In the genomic region with DNA sequence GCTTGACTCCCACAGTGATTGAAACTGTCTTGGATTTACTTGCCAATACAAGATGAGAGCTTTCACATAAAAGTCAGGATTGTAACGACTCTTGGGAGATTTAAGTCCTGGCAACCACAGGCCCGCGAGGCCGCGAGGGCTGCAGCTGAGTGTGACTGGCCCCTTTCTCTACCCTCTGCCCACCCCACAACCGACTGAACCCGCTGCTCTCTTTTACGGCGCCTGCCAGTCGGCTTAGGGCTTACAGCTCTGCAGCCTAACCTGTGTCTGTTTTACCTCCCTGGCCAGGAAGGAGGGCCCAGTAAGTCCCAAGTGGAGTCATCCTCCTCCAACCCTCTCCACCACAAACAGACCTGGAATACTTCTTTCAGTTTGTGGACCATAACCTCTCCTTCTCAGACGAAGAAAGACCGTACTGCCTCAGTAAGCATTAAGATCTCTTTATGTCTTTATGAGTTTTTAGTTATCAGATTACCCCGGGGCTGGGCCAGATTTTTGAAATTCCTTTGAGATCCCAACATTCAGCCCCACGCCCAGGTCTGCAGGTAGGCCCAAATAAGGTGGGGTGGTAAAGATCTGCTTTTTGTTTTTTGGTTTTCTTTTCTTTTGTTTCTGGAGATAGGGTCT, we compare ENCODE assay signal across 10 cellular contexts. TPM values are rescaled to one million over a fixed set of nuclear protein-coding genes. Genes with fewer than 3 reads are reported as not detected.
A peak's percentile ranks its signal among the peaks of the same experiment; 100 is the strongest.
DNase-seq lines count a peak whose midpoint lies in the region; ATAC-seq and TF ChIP-seq lines count a peak whose summit lies in the region.
"Had no signal": no experiment of that assay in that cellular context is flagged by ENCODE, and none has a peak within 500 bp of the region (broad histone marks: within the 10 kb centered on the region; RNA-seq: fewer than 3 reads in every experiment).

No MANE protein-coding gene starts in this region.

- peak overlapping the region in 36 of 59 donors; percentile 3 to 78 (median 52) for H3K27ac ChIP-seq in dorsolateral prefrontal cortex
- peak overlapping the region; percentile 23 for H3K27ac ChIP-seq in neural cell (ENCODE audit: low read length)

- peak overlapping the region; percentile 4 for H3K9ac ChIP-seq in neural cell (ENCODE audit: low read length)

- peaks cover 52% of the 10 kb centered on the region for H3K27me3 ChIP-seq in BE2C
- peaks cover 0 to 15% (median 0%) of the 10 kb centered on the region in 45 donors for H3K27me3 ChIP-seq in dorsolateral prefrontal cortex
- no peaks in the 10 kb centered on the region for H3K27me3 ChIP-seq in neural cell (ENCODE audit: insufficient read depth, low read depth, low read length)

- no peaks in the 10 kb centered on the region for H3K79me2 ChIP-seq in neural cell (replicated peaks; ENCODE audit: insufficient read depth, low read length)

- no peak overlapping the region for H3K4me2 ChIP-seq in neural cell (ENCODE audit: low read length)

- H4K20me1 ChIP-seq in neural cell (ENCODE audit: insufficient read depth): no peaks in the 10 kb centered on the region

- H3K36me3 Mint-ChIP-seq in HFFc6 (ENCODE audit: low read depth): no peaks in the 10 kb centered on the region
- H3K36me3 Mint-ChIP-seq in chondrocyte (ENCODE audit: low read depth): peaks cover under 1% of the 10 kb centered on the region

- H3K27ac Mint-ChIP-seq in HFFc6 (no peak overlapping the region), chondrocyte (ENCODE audit: unreplicated experiment) (no peak overlapping the region)
- H3K27ac Mint-ChIP-seq: activated CD4-positive, alpha-beta T cell treated with anti-CD3 and anti-CD28 coated beads, Interleukin-2, amount 10 ng/mL, durations not matched to agents 7 days and 5 days; activated naive CD8-positive, alpha-beta T cell treated with anti-CD3 and anti-CD28 coated beads for 36 hours had no signal

- no peaks in the 10 kb centered on the region for H3K9me2 ChIP-seq in neural cell (ENCODE audit: insufficient read depth, low read length)

- H3K27me3 Mint-ChIP-seq in HFFc6 (ENCODE audit: insufficient read depth) (peaks cover 15% of the 10 kb centered on the region), chondrocyte (ENCODE audit: low read depth) (no peaks in the 10 kb centered on the region)
- H3K27me3 Mint-ChIP-seq: activated CD4-positive, alpha-beta T cell treated with anti-CD3 and anti-CD28 coated beads, Interleukin-2, amount 10 ng/mL, durations not matched to agents 7 days and 5 days; activated naive CD8-positive, alpha-beta T cell treated with anti-CD3 and anti-CD28 coated beads for 36 hours had no signal

- DNase-seq in BE2C: no peak
- DNase-seq in HFFc6: no peak
- no peak for DNase-seq in dorsolateral prefrontal cortex
- no peak for DNase-seq in chondrocyte (ENCODE audit: low spot score)
- no peak for DNase-seq in GM19240 (ENCODE audit: insufficient read length, low spot score)
- DNase-seq in activated effector memory CD4-positive, alpha-beta T cell treated with Interleukin-2 at 50 U/mL for 16 hours: no peak
- DNase-seq: activated naive CD8-positive, alpha-beta T cell treated with anti-CD3 and anti-CD28 coated beads for 36 hours had no signal

- ATAC-seq in GM19035 (IDR thresholded peaks at IDR 0.05; ENCODE audit: unreplicated experiment): no peak

- no peaks in the 10 kb centered on the region for H3K4me1 ChIP-seq in BE2C

- TF ChIP-seq EP300 in neural cell (conservative IDR thresholded peaks at IDR 0.05; ENCODE audit: poor library complexity, severe bottlenecking): no peak

- H3K9me3 ChIP-seq in BE2C (no peaks in the 10 kb centered on the region), neural cell (ENCODE audit: low read length) (no peaks in the 10 kb centered on the region)

- H2AFZ ChIP-seq in neural cell (ENCODE audit: low read depth, low read length): peak overlapping the region; percentile 46

- peaks cover 6% of the 10 kb centered on the region for H3F3A ChIP-seq in neural cell (ENCODE audit: insufficient read depth, low read length, poor library complexity, severe bottlenecking)

- H3K4me3 ChIP-seq in BE2C (ENCODE audit: low read depth, low read length): peak overlapping the region; percentile 31; the same call in 1 of the 2 replicates
- H3K4me3 ChIP-seq in dorsolateral prefrontal cortex: peak overlapping the region in 24 of 59 donors; percentile 6 to 52 (median 30)
- peak overlapping the region; percentile 40 for H3K4me3 ChIP-seq in neural cell (ENCODE audit: low read length)

- H3K9me3 Mint-ChIP-seq in HFFc6 (no peaks in the 10 kb centered on the region), chondrocyte (ENCODE audit: low read depth) (no peaks in the 10 kb centered on the region)
- H3K9me3 Mint-ChIP-seq: activated CD4-positive, alpha-beta T cell treated with anti-CD3 and anti-CD28 coated beads, Interleukin-2, amount 10 ng/mL, durations not matched to agents 7 days and 5 days; activated naive CD8-positive, alpha-beta T cell treated with anti-CD3 and anti-CD28 coated beads for 36 hours had no signal

- H3K4me3 Mint-ChIP-seq in HFFc6: peak overlapping the region; percentile 75; the same call in 1 of the 2 replicates
- no peak overlapping the region for H3K4me3 Mint-ChIP-seq in chondrocyte (ENCODE audit: unreplicated experiment)
- H3K4me3 Mint-ChIP-seq: activated CD4-positive, alpha-beta T cell treated with anti-CD3 and anti-CD28 coated beads, Interleukin-2, amount 10 ng/mL, durations not matched to agents 7 days and 5 days; activated naive CD8-positive, alpha-beta T cell treated with anti-CD3 and anti-CD28 coated beads for 36 hours had no signal

- peaks cover 13% of the 10 kb centered on the region for H3K4me1 Mint-ChIP-seq in HFFc6 (ENCODE audit: low read depth)
- H3K4me1 Mint-ChIP-seq in chondrocyte (ENCODE audit: low read depth): peaks cover 10% of the 10 kb centered on the region

- intact Hi-C loops in dorsolateral prefrontal cortex (cut with DNase I): no loop called here

- H3K36me3 ChIP-seq in BE2C (no peaks in the 10 kb centered on the region), neural cell (ENCODE audit: insufficient read depth, low read length) (no peaks in the 10 kb centered on the region)

- TF ChIP-seq CTCF in BE2C (IDR thresholded peaks at IDR 0.05; ENCODE audit: low read depth, low read length) (no peak), HFFc6 (IDR thresholded peaks at IDR 0.05) (no peak), dorsolateral prefrontal cortex (IDR thresholded peaks at IDR 0.05 in 54 of 56, conservative IDR thresholded peaks at IDR 0.05 in 2 of 56; ENCODE audit: low read depth in 1 of 56, partially characterized antibody in 56 of 56) (no peak), neural cell (IDR thresholded peaks at IDR 0.05; ENCODE audit: poor library complexity, severe bottlenecking) (no peak), chondrocyte (IDR thresholded peaks at IDR 0.05) (no peak)

- TF ChIP-seq RAD21 in neural cell (conservative IDR thresholded peaks at IDR 0.05): no peak

TF ChIP-seq in neural cell, 6 proteins besides CTCF, POLR2A, EP300 and RAD21:
- no peak for TF ChIP-seq EZH2 (IDR thresholded peaks at IDR 0.05; ENCODE audit: borderline replicate concordance, insufficient read depth, low read length, poor library complexity, severe bottlenecking)

RNA-seq across cellular contexts. Expression of gene TIGAR, which starts 12.6 kb away (rescaled TPM):
- polyA plus RNA-seq in BE2C (2012; ENCODE audit: insufficient read depth, insufficient read length, low read depth): 9.6 TPM
- total RNA-seq in HFFc6 (2021; fragmentation: NEBNext Ultra II Directional; extraction: Animal tissue kit (Norgen Biotek cat#: 25700)): 10 to 100 TPM; 29.9 to 51.8 (median 41.8) TPM
- 10 to 100 TPM in 108 of 120 experiments, 1 to 10 TPM in 12; 6.8 to 24.9 (median 15.4) TPM for total RNA-seq in dorsolateral prefrontal cortex
- 9.0 and 10.0 TPM in 2 replicates for polyA plus RNA-seq in neural cell
- 8.3 and 9.5 TPM in 2 replicates for polyA minus RNA-seq in neural cell
- 27.1 to 30.1 TPM (median 28.8 TPM) in 3 replicates for total RNA-seq in chondrocyte

RNA-seq across cellular contexts. Expression of gene CCND2, which starts 34.9 kb away (rescaled TPM):
- polyA plus RNA-seq in BE2C (2012; ENCODE audit: insufficient read depth, insufficient read length, low read depth): not detected
- 10 to 100 TPM in 4 of 6 experiments, 1 to 10 TPM in 2; 5.7 to 27.2 (median 24.5) TPM for total RNA-seq in HFFc6 (2021; fragmentation: NEBNext Ultra II Directional; extraction: Animal tissue kit (Norgen Biotek cat#: 25700))
- 100 to 1,000 TPM in 100 of 120 experiments, 10 to 100 TPM in 20; 42.3 to 172 (median 122) TPM for total RNA-seq in dorsolateral prefrontal cortex
- polyA plus RNA-seq in neural cell: 13.7 and 16.9 TPM in 2 replicates
- 36.7 and 39.2 TPM in 2 replicates for polyA minus RNA-seq in neural cell
- total RNA-seq in chondrocyte: 128 to 158 TPM (median 129 TPM) in 3 replicates
